Comparison of ENCODE assay signal across 22 cellular contexts in genomic region chrX:48083706-48084105, GRCh38. TPM values are rescaled to one million over a fixed set of nuclear protein-coding genes. Genes with fewer than 3 reads are reported as not detected.
"Had no signal": no experiment of that assay in that cellular context is flagged by ENCODE, and none has a peak within 500 bp of the region (broad histone marks: within the 10 kb centered on the region; RNA-seq: fewer than 3 reads in every experiment).

No MANE protein-coding gene starts in this region.

- H3K9me3 ChIP-seq: right atrium auricular region, sigmoid colon had no signal

- H3K9me3 Mint-ChIP-seq: dendritic cell treated with granulocyte-macrophage colony-stimulating factor and Interleukin-4, amounts not matched to agents 40 ng/mL and 50 ng/mL, for 4 days; naive thymus-derived CD4-positive, alpha-beta T cell; type B pancreatic cell had no signal

- H3K36me3 ChIP-seq: right atrium auricular region, sigmoid colon had no signal

- H3K4me1 ChIP-seq: right atrium auricular region, sigmoid colon had no signal

- H3K36me3 Mint-ChIP-seq: naive thymus-derived CD4-positive, alpha-beta T cell; type B pancreatic cell had no signal

- H3K27ac Mint-ChIP-seq: dendritic cell treated with granulocyte-macrophage colony-stimulating factor and Interleukin-4, amounts not matched to agents 40 ng/mL and 50 ng/mL, for 4 days; endodermal cell; naive thymus-derived CD4-positive, alpha-beta T cell; nephron progenitor cell; type B pancreatic cell had no signal

- H3K27me3 Mint-ChIP-seq: dendritic cell treated with granulocyte-macrophage colony-stimulating factor and Interleukin-4, amounts not matched to agents 40 ng/mL and 50 ng/mL, for 4 days; naive thymus-derived CD4-positive, alpha-beta T cell; type B pancreatic cell had no signal

- FAIRE-seq: colon, frontal cortex, urothelium cell line had no signal

- H3K27ac ChIP-seq: right atrium auricular region, sigmoid colon, skin epidermis had no signal

- H3K27me3 ChIP-seq: right atrium auricular region, sigmoid colon had no signal

- H3K4me1 Mint-ChIP-seq: nephron progenitor cell had no signal

- H3K4me3 Mint-ChIP-seq: dendritic cell treated with granulocyte-macrophage colony-stimulating factor and Interleukin-4, amounts not matched to agents 40 ng/mL and 50 ng/mL, for 4 days; endodermal cell; naive thymus-derived CD4-positive, alpha-beta T cell; nephron progenitor cell; type B pancreatic cell had no signal

- DNase-seq: cerebellar nuclear complex, sigmoid colon had no signal

- H3K4me3 ChIP-seq: right atrium auricular region, sigmoid colon, skin epidermis had no signal

RNA-seq across cellular contexts. Expression of gene SPACA5B, which starts 46.7 kb away (rescaled TPM):
- total RNA-seq: endodermal cell; endothelial cell of umbilical vein; fibroblast of lung; frontal cortex; kidney epithelial cell; left colon; liver; lung microvascular endothelial cell; mesenteric fat pad; mononuclear cell; naive thymus-derived CD4-positive, alpha-beta T cell; osteoblast; pulmonary artery endothelial cell; right atrium auricular region; sigmoid colon had no signal
